Comparison of ENCODE assay signal across 10 cellular contexts in genomic region chr2:146523218-146523617, GRCh38.
DNase-seq lines count a peak whose midpoint lies in the region; ATAC-seq and TF ChIP-seq lines count a peak whose summit lies in the region.
"Had no signal": no experiment of that assay in that cellular context is flagged by ENCODE, and none has a peak within 500 bp of the region (broad histone marks: within the 10 kb centered on the region; RNA-seq: fewer than 3 reads in every experiment).

No MANE protein-coding gene starts in this region.

- ATAC-seq in Panc1 (no peak), GM18867 (IDR thresholded peaks at IDR 0.05; ENCODE audit: unreplicated experiment) (no peak), HG03196 (IDR thresholded peaks at IDR 0.05; ENCODE audit: unreplicated experiment) (no peak)
- ATAC-seq: activated naive CD8-positive, alpha-beta T cell treated with anti-CD3 and anti-CD28 coated beads, Interleukin-2, amount 50 U/mL, for 24 hours had no signal

- POLR2A ChIA-PET in HEK293 (lab: Yijun Ruan, JAX) (no interaction called here), Panc1 (lab: Charles Lee) (no interaction called here)

- intact Hi-C loops in Panc1 (cut with micrococcal nuclease; ENCODE audit: unreplicated experiment): no loop called here

- H3K27ac ChIP-seq in HEK293 (ENCODE audit: extremely low read depth, low read depth, low read length): no peak overlapping the region
- no peak overlapping the region for H3K27ac ChIP-seq in Panc1 (ENCODE audit: low read length)

- CTCF ChIA-PET in HEK293 (lab: Yijun Ruan, JAX): interaction anchor here (0.6 to 1.2 kb wide), 4 partner anchors 169 to 1092 kb away, joined by 3 to 4 read pairs (median 4); no protein-coding TSS in a partner anchor
- CTCF ChIA-PET in Panc1 (lab: Charles Lee): no interaction called here

- H3K36me3 ChIP-seq in HEK293 (ENCODE audit: control insufficient read depth in 2 of 2, insufficient read depth in 1 of 2, low read length in 2 of 2) (no peaks in the 10 kb centered on the region), Panc1 (ENCODE audit: control insufficient read depth, insufficient read depth, low read length) (no peaks in the 10 kb centered on the region)

- H3K4me3 ChIP-seq in AG10803 (ENCODE audit: low read length) (no peak overlapping the region), HEK293 (ENCODE audit: low read depth, low read length) (no peak overlapping the region), Panc1 (ENCODE audit: low read depth in 2 of 2, low read length in 2 of 2) (no peak overlapping the region), fibroblast of the aortic adventitia (ENCODE audit: low read depth, low read length) (no peak overlapping the region)

- TF ChIP-seq CTCF in AG10803 (conservative IDR thresholded peaks at IDR 0.05; ENCODE audit: low read length) (peak; percentile 26; the same call in 1 of the 2 replicates), HEK293 (tag by site-specific recombination; IDR thresholded peaks at IDR 0.05) (no peak), Panc1 (IDR thresholded peaks at IDR 0.05) (peak; percentile 34; the same call in 1 of the 2 replicates), fibroblast of the aortic adventitia (IDR thresholded peaks at IDR 0.05; ENCODE audit: insufficient read depth, low read length) (peak; percentile 15)

- H3K9me3 ChIP-seq in HEK293 (ENCODE audit: control insufficient read depth, insufficient read depth, low read depth, low read length) (no peaks in the 10 kb centered on the region), Panc1 (ENCODE audit: control insufficient read depth, insufficient read depth, low read depth, low read length) (no peaks in the 10 kb centered on the region)

- peak; percentile 1 for DNase-seq in AG10803 (ENCODE audit: low read depth)
- DNase-seq in Panc1 (ENCODE audit: low read depth, low spot score): no peak
- DNase-seq in fibroblast of the aortic adventitia (ENCODE audit: low read depth): peak; percentile 16
- DNase-seq in putamen (ENCODE audit: low spot score): no peak
- DNase-seq in NCI-H1048 (lab: John Stamatoyannopoulos, UW): no peak
- DNase-seq: activated naive CD8-positive, alpha-beta T cell treated with anti-CD3 and anti-CD28 coated beads, Interleukin-2, amount 50 U/mL, for 24 hours; T-helper 1 cell had no signal

- H3K27me3 ChIP-seq in Panc1 (ENCODE audit: control insufficient read depth, insufficient read depth, low read length): no peaks in the 10 kb centered on the region

- H3K4me1 ChIP-seq in HEK293 (ENCODE audit: control insufficient read depth, insufficient read depth, low read length): no peaks in the 10 kb centered on the region
- H3K4me1 ChIP-seq in Panc1 (ENCODE audit: control insufficient read depth, insufficient read depth, low read length): no peaks in the 10 kb centered on the region

- BruUV-seq in Panc1 (replicated peaks; lab: Mats Ljungman, UMichigan): no TSS peak

- in situ Hi-C loops in Panc1 (cut with HindIII; ENCODE audit: low pct_unique_long_range_greater_than_20kb, low sequenced_read_pairs): no loop called here

TF ChIP-seq in HEK293, 187 proteins besides CTCF, POLR2A, EP300 and RAD21:
- no peak for TF ChIP-seq ZNF548 (tag by site-specific recombination; IDR thresholded peaks at IDR 0.05)
- no peak for TF ChIP-seq ZSCAN23 (tag by site-specific recombination; IDR thresholded peaks at IDR 0.05)
- no peak for TF ChIP-seq ZBTB21 (tag by site-specific recombination; IDR thresholded peaks at IDR 0.05)
- TF ChIP-seq ZNF654 (tag by site-specific recombination; IDR thresholded peaks at IDR 0.05; ENCODE audit: low read depth): peak; percentile 39; the same call in 1 of the 2 replicates

Comparison
In these comparisons a context has a peak if more than half of its experiments do, and no peak if none do; other contexts are left out.
1. DNase-seq: peak in AG10803 (single experiment) and fibroblast of the aortic adventitia (single experiment); none in Panc1 (single experiment), putamen (single experiment) and NCI-H1048 (single experiment).